Comparison of ENCODE assay signal across 19 cellular contexts in the genomic region with DNA sequence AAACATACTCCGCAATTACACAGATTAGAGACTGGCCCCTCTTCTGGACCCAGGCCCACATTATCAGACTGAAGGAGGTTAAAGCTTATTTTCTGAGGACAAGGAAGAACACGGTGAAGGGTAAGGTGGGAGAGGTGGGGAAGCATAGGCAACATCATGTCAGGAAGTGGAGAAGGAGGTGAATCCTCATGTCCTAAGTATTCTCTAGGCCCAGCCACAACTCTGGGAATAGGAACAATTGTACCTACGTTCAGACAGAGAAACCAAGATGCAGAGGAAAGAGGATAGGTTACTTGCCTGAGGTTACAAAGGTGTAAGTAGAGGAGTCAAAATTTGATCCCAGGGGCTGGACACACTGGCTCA. TPM values are rescaled to one million over a fixed set of nuclear protein-coding genes. Genes with fewer than 3 reads are reported as not detected.
DNase-seq lines count a peak whose midpoint lies in the region; ATAC-seq and TF ChIP-seq lines count a peak whose summit lies in the region.
"Had no signal": no experiment of that assay in that cellular context is flagged by ENCODE, and none has a peak within 500 bp of the region (broad histone marks: within the 10 kb centered on the region; RNA-seq: fewer than 3 reads in every experiment).

No MANE protein-coding gene starts in this region.

- H3K9me3 ChIP-seq in RWPE2 (ENCODE audit: severe bottlenecking) = no peaks in the 10 kb centered on the region
- H3K9me3 ChIP-seq: ascending aorta, colonic mucosa, ovary, sigmoid colon had no signal

- no peaks in the 10 kb centered on the region for H3K36me3 ChIP-seq in RWPE2 (ENCODE audit: low read depth)
- H3K36me3 ChIP-seq: ascending aorta, colonic mucosa, ovary, sigmoid colon had no signal

- peak overlapping the region; percentile 94 for H3K27ac ChIP-seq in RWPE2 (ENCODE audit: poor library complexity, severe bottlenecking)
- H3K27ac ChIP-seq: ascending aorta, colonic mucosa, ovary, sigmoid colon, SK-N-MC had no signal

- no peak for ATAC-seq in activated naive CD8-positive, alpha-beta T cell treated with anti-CD3 and anti-CD28 coated beads, Interleukin-2, amount 50 U/mL, for 24 hours
- ATAC-seq in RWPE2 (ENCODE audit: low read depth) (peak; percentile 43), esophagus mucosa (peak; percentile 8), GM19455 (IDR thresholded peaks at IDR 0.05; ENCODE audit: unreplicated experiment) (no peak)
- no peak for ATAC-seq in stimulated activated naive CD8-positive, alpha-beta T cell treated with anti-CD3 and anti-CD28 coated beads, Interleukin-15, amount 100 ng/mL, for 72 hours
- ATAC-seq: HepG2, left ventricle myocardium superior had no signal

- no peak overlapping the region for H3K4me3 ChIP-seq in RWPE2 (ENCODE audit: severe bottlenecking)
- H3K4me3 ChIP-seq: ascending aorta, colonic mucosa, ovary, sigmoid colon, SK-N-MC had no signal

- no peak overlapping the region for H3K4me3 Mint-ChIP-seq in activated naive CD8-positive, alpha-beta T cell treated with anti-CD3 and anti-CD28 coated beads for 36 hours
- H3K4me3 Mint-ChIP-seq in activated naive CD8-positive, alpha-beta T cell treated with anti-CD3 and anti-CD28 coated beads, Interleukin-2, amount 50 U/mL, for 24 hours = no peak overlapping the region
- H3K4me3 Mint-ChIP-seq in stimulated activated naive CD8-positive, alpha-beta T cell treated with anti-CD3 and anti-CD28 coated beads, Interleukin-15, amount 100 ng/mL, for 72 hours = no peak overlapping the region

- H3K9me3 Mint-ChIP-seq in activated naive CD8-positive, alpha-beta T cell treated with anti-CD3 and anti-CD28 coated beads for 36 hours = no peaks in the 10 kb centered on the region
- H3K9me3 Mint-ChIP-seq in activated naive CD8-positive, alpha-beta T cell treated with anti-CD3 and anti-CD28 coated beads, Interleukin-2, amount 50 U/mL, for 24 hours = no peaks in the 10 kb centered on the region
- no peaks in the 10 kb centered on the region for H3K9me3 Mint-ChIP-seq in stimulated activated naive CD8-positive, alpha-beta T cell treated with anti-CD3 and anti-CD28 coated beads, Interleukin-15, amount 100 ng/mL, for 72 hours

- DNase-seq in activated naive CD8-positive, alpha-beta T cell treated with anti-CD3 and anti-CD28 coated beads for 36 hours = no peak
- DNase-seq in activated naive CD8-positive, alpha-beta T cell treated with anti-CD3 and anti-CD28 coated beads, Interleukin-2, amount 50 U/mL, for 24 hours = no peak
- DNase-seq in RWPE2 (ENCODE audit: low spot score) (no peak), DMS 273 treated with DMSO at 0.1 percent for 48 hours (lab: John Stamatoyannopoulos, UW) (no peak), COLO829 (ENCODE audit: low spot score) (no peak)
- no peak for DNase-seq in stimulated activated naive CD8-positive, alpha-beta T cell treated with anti-CD3 and anti-CD28 coated beads, Interleukin-15, amount 100 ng/mL, for 72 hours
- DNase-seq: activated effector memory CD4-positive, alpha-beta T cell treated with Interleukin-2 at 50 U/mL for 16 hours; colonic mucosa; left ventricle myocardium superior; NCI-H1930; ovary; sigmoid colon; stimulated activated CD4-positive, alpha-beta T cell treated with anti-CD3 and anti-CD28 coated beads, Interleukin-2, amount 100 ng/mL, for 48 hours had no signal

- H3K27ac Mint-ChIP-seq in activated naive CD8-positive, alpha-beta T cell treated with anti-CD3 and anti-CD28 coated beads for 36 hours = peak overlapping the region; percentile 42
- no peak overlapping the region for H3K27ac Mint-ChIP-seq in activated naive CD8-positive, alpha-beta T cell treated with anti-CD3 and anti-CD28 coated beads, Interleukin-2, amount 50 U/mL, for 24 hours
- H3K27ac Mint-ChIP-seq in stimulated activated naive CD8-positive, alpha-beta T cell treated with anti-CD3 and anti-CD28 coated beads, Interleukin-15, amount 100 ng/mL, for 72 hours = peak overlapping the region; percentile 89 to 90

- H3K4me1 Mint-ChIP-seq in activated naive CD8-positive, alpha-beta T cell treated with anti-CD3 and anti-CD28 coated beads for 36 hours = peaks cover 31% of the 10 kb centered on the region
- peaks cover 49% of the 10 kb centered on the region for H3K4me1 Mint-ChIP-seq in activated naive CD8-positive, alpha-beta T cell treated with anti-CD3 and anti-CD28 coated beads, Interleukin-2, amount 50 U/mL, for 24 hours
- H3K4me1 Mint-ChIP-seq in stimulated activated naive CD8-positive, alpha-beta T cell treated with anti-CD3 and anti-CD28 coated beads, Interleukin-15, amount 100 ng/mL, for 72 hours = peaks cover 45% of the 10 kb centered on the region

- peaks cover 9% of the 10 kb centered on the region for H3K27me3 Mint-ChIP-seq in activated naive CD8-positive, alpha-beta T cell treated with anti-CD3 and anti-CD28 coated beads for 36 hours
- peaks cover 4% of the 10 kb centered on the region for H3K27me3 Mint-ChIP-seq in activated naive CD8-positive, alpha-beta T cell treated with anti-CD3 and anti-CD28 coated beads, Interleukin-2, amount 50 U/mL, for 24 hours
- no peaks in the 10 kb centered on the region for H3K27me3 Mint-ChIP-seq in stimulated activated naive CD8-positive, alpha-beta T cell treated with anti-CD3 and anti-CD28 coated beads, Interleukin-15, amount 100 ng/mL, for 72 hours

- no peaks in the 10 kb centered on the region for H3K27me3 ChIP-seq in RWPE2 (ENCODE audit: insufficient read depth, poor library complexity, severe bottlenecking)
- H3K27me3 ChIP-seq: ascending aorta, colonic mucosa, ovary, sigmoid colon had no signal

- H3K36me3 Mint-ChIP-seq in activated naive CD8-positive, alpha-beta T cell treated with anti-CD3 and anti-CD28 coated beads for 36 hours = no peaks in the 10 kb centered on the region
- no peaks in the 10 kb centered on the region for H3K36me3 Mint-ChIP-seq in activated naive CD8-positive, alpha-beta T cell treated with anti-CD3 and anti-CD28 coated beads, Interleukin-2, amount 50 U/mL, for 24 hours (ENCODE audit: low read depth)

- no peak for TF ChIP-seq CTCF in RWPE2 (IDR thresholded peaks at IDR 0.05; ENCODE audit: poor library complexity, severe bottlenecking)

- H3K4me1 ChIP-seq in RWPE2 (ENCODE audit: insufficient read depth, poor library complexity, severe bottlenecking) = peaks cover 49% of the 10 kb centered on the region
- H3K4me1 ChIP-seq: ascending aorta, colonic mucosa, sigmoid colon had no signal

RNA-seq across cellular contexts. Expression of gene AIM2, which starts 15.8 kb away (rescaled TPM):
- total RNA-seq in activated naive CD8-positive, alpha-beta T cell treated with anti-CD3 and anti-CD28 coated beads for 36 hours = 1 to 10 TPM; 1.8 TPM
- 0.52 TPM for total RNA-seq in esophagus mucosa
- total RNA-seq: HepG2, NCI-H460 had no signal

Comparison
In these comparisons a context has a peak if more than half of its experiments do, and no peak if none do; other contexts are left out.
1. ATAC-seq: peak in RWPE2 (single experiment) and esophagus mucosa (single experiment); none in activated naive CD8-positive, alpha-beta T cell treated with anti-CD3 and anti-CD28 coated beads, Interleukin-2, amount 50 U/mL, for 24 hours (single experiment), stimulated activated naive CD8-positive, alpha-beta T cell treated with anti-CD3 and anti-CD28 coated beads, Interleukin-15, amount 100 ng/mL, for 72 hours (single experiment) and GM19455 (single experiment).